Comparison of ENCODE assay signal across 13 cellular contexts in genomic region chr5:177434437-177434836, GRCh38. TPM values are rescaled to one million over a fixed set of nuclear protein-coding genes. Genes with fewer than 3 reads are reported as not detected.
A peak's percentile ranks its signal among the peaks of the same experiment; 100 is the strongest.
DNase-seq lines count a peak whose midpoint lies in the region; ATAC-seq and TF ChIP-seq lines count a peak whose summit lies in the region.
"Had no signal": no experiment of that assay in that cellular context is flagged by ENCODE, and none has a peak within 500 bp of the region (broad histone marks: within the 10 kb centered on the region; RNA-seq: fewer than 3 reads in every experiment).

No MANE protein-coding gene starts in this region.

- peak; percentile 85 for DNase-seq in activated effector memory CD4-positive, alpha-beta T cell treated with anti-CD3 and anti-CD28 coated beads, Interleukin-2, amount 50 U/mL, for 16 hours
- no peak for DNase-seq in activated effector memory CD4-positive, alpha-beta T cell treated with Interleukin-2 at 50 U/mL for 16 hours
- peak; percentile 51 to 56 for DNase-seq in activated CD4-positive, alpha-beta T cell treated with anti-CD3 and anti-CD28 coated beads, Interleukin-2, amount 50 U/mL, for 4 hours
- peak; percentile 74 for DNase-seq in chondrocyte (ENCODE audit: low spot score)
- peak in 4 of 6 experiments; percentile 20 to 54 (median 34) for DNase-seq in stimulated activated naive CD4-positive, alpha-beta T cell (lab: John Stamatoyannopoulos, UW)
- no peak for DNase-seq in mesenteric fat pad (ENCODE audit: low spot score)
- DNase-seq: NCI-H1694 treated with DMSO at 0.1 percent for 48 hours had no signal

- H3K4me3 Mint-ChIP-seq in chondrocyte (ENCODE audit: unreplicated experiment), result no peak overlapping the region

- peaks cover 18% of the 10 kb centered on the region for H3K36me3 Mint-ChIP-seq in chondrocyte (ENCODE audit: low read depth)

- TF ChIP-seq CTCF in chondrocyte (IDR thresholded peaks at IDR 0.05), result no peak

- H3K27ac Mint-ChIP-seq in chondrocyte (ENCODE audit: unreplicated experiment), result no peak overlapping the region

- no peaks in the 10 kb centered on the region for H3K27me3 Mint-ChIP-seq in chondrocyte (ENCODE audit: low read depth)

- H3K9me3 Mint-ChIP-seq in chondrocyte (ENCODE audit: low read depth), result no peaks in the 10 kb centered on the region

- ATAC-seq in GM21717 (IDR thresholded peaks at IDR 0.05; ENCODE audit: unreplicated experiment) (no peak), HG03095 (IDR thresholded peaks at IDR 0.05; ENCODE audit: unreplicated experiment) (no peak)

- H3K4me1 Mint-ChIP-seq in chondrocyte (ENCODE audit: low read depth), result peaks cover 10% of the 10 kb centered on the region

RNA-seq across cellular contexts. Expression of gene GRK6, which starts 8.0 kb away (rescaled TPM):
- total RNA-seq in chondrocyte, result 19.9 to 26.3 TPM (median 23.8 TPM) in 3 replicates
- total RNA-seq in mesenteric fat pad, result 30.1 TPM

RNA-seq across cellular contexts. Expression of gene PRR7, which starts 12.2 kb away (rescaled TPM):
- total RNA-seq in chondrocyte (4.8 to 5.5 TPM (median 5.3 TPM) in 3 replicates), mesenteric fat pad (1.00 TPM)

RNA-seq across cellular contexts. Expression of gene F12, which starts 25.1 kb away (rescaled TPM):
- 0.99 to 2.1 TPM (median 1.8 TPM) in 3 replicates for total RNA-seq in chondrocyte
- total RNA-seq in mesenteric fat pad, result not detected

RNA-seq across cellular contexts. Expression of gene PFN3, which starts 34.0 kb away (rescaled TPM):
- total RNA-seq in chondrocyte (not detected in 3 replicates), mesenteric fat pad (not detected)
- total RNA-seq: adrenal gland, glomerular endothelial cell, lung, pulmonary artery endothelial cell had no signal

RNA-seq across cellular contexts. Expression of gene DBN1, which starts 39.0 kb away (rescaled TPM):
- 207 to 277 TPM (median 274 TPM) in 3 replicates for total RNA-seq in chondrocyte
- total RNA-seq in mesenteric fat pad, result 44.3 TPM

Comparison
In these comparisons a context has a peak if more than half of its experiments do, and no peak if none do; other contexts are left out.
1. DNase-seq: peak in activated effector memory CD4-positive, alpha-beta T cell treated with anti-CD3 and anti-CD28 coated beads, Interleukin-2, amount 50 U/mL, for 16 hours (single experiment), activated CD4-positive, alpha-beta T cell treated with anti-CD3 and anti-CD28 coated beads, Interleukin-2, amount 50 U/mL, for 4 hours (2 of 2), chondrocyte (single experiment) and stimulated activated naive CD4-positive, alpha-beta T cell (4 of 6); none in activated effector memory CD4-positive, alpha-beta T cell treated with Interleukin-2 at 50 U/mL for 16 hours (single experiment) and mesenteric fat pad (single experiment).